In genomic region chr4:149706942-149707341, GRCh38 we compare ENCODE assay signal across 25 cellular contexts.
DNase-seq lines count a peak whose midpoint lies in the region; ATAC-seq and TF ChIP-seq lines count a peak whose summit lies in the region.
"Had no signal": no experiment of that assay in that cellular context is flagged by ENCODE, and none has a peak within 500 bp of the region (broad histone marks: within the 10 kb centered on the region; RNA-seq: fewer than 3 reads in every experiment).

No MANE protein-coding gene starts in this region.

- BruUV-seq in A673 (replicated peaks; lab: Mats Ljungman, UMichigan) = no TSS peak

- CTCF ChIA-PET in A673 (lab: Charles Lee) = no interaction called here
- CTCF ChIA-PET in activated CD4-positive, alpha-beta T cell treated with anti-CD3 and anti-CD28 coated beads for 36 hours (lab: Charles Lee) = interaction anchor here (0.6 kb wide), 1 partner anchor 358 kb away, joined by 3 read pairs; no protein-coding TSS in a partner anchor

- no peak overlapping the region for H3K27ac ChIP-seq in A673 (ENCODE audit: low read depth, low read length, poor library complexity, severe bottlenecking)

- no peaks in the 10 kb centered on the region for H3K4me1 ChIP-seq in A673 (ENCODE audit: insufficient read depth, low read length, poor library complexity, severe bottlenecking)

- H3K36me3 ChIP-seq in A673 (ENCODE audit: insufficient read depth, low read length, poor library complexity, severe bottlenecking) (no peaks in the 10 kb centered on the region), kidney epithelial cell (ENCODE audit: control insufficient read depth, insufficient read depth, low read length) (no peaks in the 10 kb centered on the region)

- TF ChIP-seq CTCF in A673 (conservative IDR thresholded peaks at IDR 0.05; ENCODE audit: low read depth, low read length) = no peak
- no peak for TF ChIP-seq CTCF in kidney epithelial cell (IDR thresholded peaks at IDR 0.05; ENCODE audit: insufficient read depth, low read length, poor library complexity, severe bottlenecking)

- H3K27me3 Mint-ChIP-seq in activated CD4-positive, alpha-beta T cell treated with anti-CD3 and anti-CD28 coated beads for 36 hours = no peaks in the 10 kb centered on the region
- H3K27me3 Mint-ChIP-seq: activated CD4-positive, alpha-beta memory T cell treated with anti-CD3 and anti-CD28 coated beads for 36 hours; brain; CD4-positive, alpha-beta T cell; stimulated activated naive CD8-positive, alpha-beta T cell treated with anti-CD3 and anti-CD28 coated beads, Interleukin-15, amount 100 ng/mL, for 72 hours had no signal

- H3K9me3 ChIP-seq in A673 (ENCODE audit: low read depth, low read length, poor library complexity, severe bottlenecking) = no peaks in the 10 kb centered on the region

- ATAC-seq in activated CD4-positive, alpha-beta T cell treated with anti-CD3 and anti-CD28 coated beads for 36 hours = no peak
- ATAC-seq: natural killer cell; stimulated activated naive CD8-positive, alpha-beta T cell treated with anti-CD3 and anti-CD28 coated beads, Interleukin-15, amount 100 ng/mL, for 72 hours; WTC11 had no signal

- H3K4me3 Mint-ChIP-seq in activated CD4-positive, alpha-beta T cell treated with anti-CD3 and anti-CD28 coated beads for 36 hours = no peak overlapping the region
- H3K4me3 Mint-ChIP-seq: activated CD4-positive, alpha-beta memory T cell treated with anti-CD3 and anti-CD28 coated beads for 36 hours; brain; CD4-positive, alpha-beta T cell; immature natural killer cell; natural killer cell; stimulated activated naive CD8-positive, alpha-beta T cell treated with anti-CD3 and anti-CD28 coated beads, Interleukin-15, amount 100 ng/mL, for 72 hours; WTC11 had no signal

- intact Hi-C loops in A673 (cut with micrococcal nuclease; ENCODE audit: unreplicated experiment) = no loop called here
- intact Hi-C loops in activated CD4-positive, alpha-beta T cell treated with anti-CD3 and anti-CD28 coated beads for 36 hours (cut with DNase I, micrococcal nuclease) = no loop called here

- no peaks in the 10 kb centered on the region for H3K27me3 ChIP-seq in A673 (replicated peaks; ENCODE audit: insufficient read depth, low read depth, low read length, poor library complexity)
- H3K27me3 ChIP-seq in kidney epithelial cell (ENCODE audit: control insufficient read depth, insufficient read depth, low read length) = no peaks in the 10 kb centered on the region

- peak; percentile 27 for DNase-seq in A673 (ENCODE audit: low spot score)
- peak; percentile 15 for DNase-seq in HCEC 1CT
- peak; percentile 30 to 36 for DNase-seq in dermis microvascular lymphatic vessel endothelial cell (ENCODE audit: low read depth in 2 of 2)
- peak; percentile 43 for DNase-seq in kidney epithelial cell (ENCODE audit: low read depth)
- no peak for DNase-seq in NCI-H2107 (lab: John Stamatoyannopoulos, UW)
- DNase-seq in activated CD8-positive, alpha-beta memory T cell treated with anti-CD3 and anti-CD28 coated beads, Interleukin-2, amount 50 U/mL, for 4 hours = no peak
- DNase-seq in nucleus accumbens (lab: John Stamatoyannopoulos, UW) = no peak
- no peak for DNase-seq in activated CD4-positive, alpha-beta T cell treated with anti-CD3 and anti-CD28 coated beads for 36 hours
- DNase-seq: 8988T; activated CD4-positive, alpha-beta memory T cell treated with anti-CD3 and anti-CD28 coated beads for 36 hours; activated naive CD4-positive, alpha-beta T cell treated with anti-CD3 and anti-CD28 coated beads, Interleukin-2, amount 50 U/mL, for 16 hours; activated T-cell treated with anti-CD3 and anti-CD28 coated beads, Interleukin-2, amount 50 U/mL, for 48 hours; CD4-positive, alpha-beta T cell; erythroblast; head of caudate nucleus; immature natural killer cell; KBM-7; natural killer cell; NCI-H1930; NCI-H446; posterior cingulate gyrus; stimulated activated CD4-positive, alpha-beta T cell treated with anti-CD3 and anti-CD28 coated beads, Interleukin-2, amount 100 ng/mL, for 24 hours; stimulated activated naive CD8-positive, alpha-beta T cell treated with anti-CD3 and anti-CD28 coated beads, Interleukin-15, amount 100 ng/mL, for 72 hours had no signal

- H3K36me3 Mint-ChIP-seq in activated CD4-positive, alpha-beta T cell treated with anti-CD3 and anti-CD28 coated beads for 36 hours (ENCODE audit: low read depth) = no peaks in the 10 kb centered on the region
- H3K36me3 Mint-ChIP-seq: activated CD4-positive, alpha-beta memory T cell treated with anti-CD3 and anti-CD28 coated beads for 36 hours; brain; immature natural killer cell; natural killer cell; WTC11 had no signal

- H3K27ac Mint-ChIP-seq in activated CD4-positive, alpha-beta T cell treated with anti-CD3 and anti-CD28 coated beads for 36 hours = no peak overlapping the region
- H3K27ac Mint-ChIP-seq: activated CD4-positive, alpha-beta memory T cell treated with anti-CD3 and anti-CD28 coated beads for 36 hours; brain; CD4-positive, alpha-beta T cell; immature natural killer cell; natural killer cell; stimulated activated naive CD8-positive, alpha-beta T cell treated with anti-CD3 and anti-CD28 coated beads, Interleukin-15, amount 100 ng/mL, for 72 hours; WTC11 had no signal

- no peaks in the 10 kb centered on the region for H3K4me1 Mint-ChIP-seq in activated CD4-positive, alpha-beta T cell treated with anti-CD3 and anti-CD28 coated beads for 36 hours
- H3K4me1 Mint-ChIP-seq: brain; immature natural killer cell; natural killer cell; stimulated activated naive CD8-positive, alpha-beta T cell treated with anti-CD3 and anti-CD28 coated beads, Interleukin-15, amount 100 ng/mL, for 72 hours; WTC11 had no signal

- POLR2A ChIA-PET in A673 (lab: Charles Lee; ENCODE audit: low non-redundant PET) = no interaction called here
- POLR2A ChIA-PET in activated CD4-positive, alpha-beta T cell treated with anti-CD3 and anti-CD28 coated beads for 36 hours (lab: Charles Lee) = no interaction called here

- H3K4me3 ChIP-seq in A673 (ENCODE audit: low read depth, low read length, poor library complexity, severe bottlenecking) (no peak overlapping the region), kidney epithelial cell (ENCODE audit: low read depth, low read length) (no peak overlapping the region)

- no peaks in the 10 kb centered on the region for H3K9me3 Mint-ChIP-seq in activated CD4-positive, alpha-beta T cell treated with anti-CD3 and anti-CD28 coated beads for 36 hours (ENCODE audit: low read depth)
- H3K9me3 Mint-ChIP-seq: activated CD4-positive, alpha-beta memory T cell treated with anti-CD3 and anti-CD28 coated beads for 36 hours; brain had no signal

Comparison
In these comparisons a context has a peak if more than half of its experiments do, and no peak if none do; other contexts are left out.
1. DNase-seq: peak in A673 (single experiment), HCEC 1CT (single experiment), dermis microvascular lymphatic vessel endothelial cell (2 of 2) and kidney epithelial cell (single experiment); none in NCI-H2107 (single experiment), activated CD8-positive, alpha-beta memory T cell treated with anti-CD3 and anti-CD28 coated beads, Interleukin-2, amount 50 U/mL, for 4 hours (single experiment), nucleus accumbens (0 of 56) and activated CD4-positive, alpha-beta T cell treated with anti-CD3 and anti-CD28 coated beads for 36 hours (single experiment).